In the genomic region with DNA sequence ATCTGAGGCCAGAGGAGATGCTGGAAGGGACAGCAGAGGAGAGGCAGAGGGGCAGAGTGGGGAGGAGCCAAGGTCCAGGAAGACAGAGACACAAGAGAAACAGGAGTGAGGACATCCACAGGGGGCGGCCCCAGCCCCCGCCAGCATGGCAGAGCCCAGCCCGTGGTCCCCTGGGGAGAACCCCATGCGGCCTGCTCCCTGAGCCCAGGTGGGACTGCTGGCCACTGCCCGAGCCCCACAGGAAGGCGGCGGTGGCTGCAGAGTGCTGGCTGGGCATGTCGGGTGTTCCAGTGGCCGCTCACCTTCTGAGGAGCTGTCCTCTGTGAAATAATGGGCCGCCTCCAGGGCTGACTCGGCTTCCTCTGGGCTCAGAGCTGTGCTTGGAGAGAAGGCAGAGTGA, we compare ENCODE assay signal across 1 cellular context.
TF ChIP-seq lines count a peak whose summit lies in the region.

No MANE protein-coding gene starts in this region.

TF ChIP-seq in H1, 55 proteins besides CTCF, POLR2A, EP300 and RAD21:
- TF ChIP-seq EZH2 (IDR thresholded peaks at IDR 0.05; ENCODE audit: low read depth, low read length, severe bottlenecking) (no peak), SP4 (IDR thresholded peaks at IDR 0.05; ENCODE audit: low read length) (no peak), YY1 (IDR thresholded peaks at IDR 0.05; ENCODE audit: low read depth, low read length) (no peak), PHF8 (conservative IDR thresholded peaks at IDR 0.05; ENCODE audit: low read depth, low read length) (no peak), SUZ12 (IDR thresholded peaks at IDR 0.05; ENCODE audit: low read length) (no peak), JUND (IDR thresholded peaks at IDR 0.05; ENCODE audit: low read length) (no peak), SP1 (IDR thresholded peaks at IDR 0.05; ENCODE audit: low read depth, low read length) (no peak), RBBP5 (IDR thresholded peaks at IDR 0.05; ENCODE audit: borderline replicate concordance, low read depth, low read length) (no peak), TCF12 (IDR thresholded peaks at IDR 0.05; ENCODE audit: low read depth, low read length) (no peak), MAFK (IDR thresholded peaks at IDR 0.05; ENCODE audit: low read depth, low read length) (no peak), POLR2AphosphoS5 (IDR thresholded peaks at IDR 0.05; ENCODE audit: low read depth, low read length) (no peak), SRF (IDR thresholded peaks at IDR 0.05; ENCODE audit: low read depth, low read length) (no peak), JUN (IDR thresholded peaks at IDR 0.05; ENCODE audit: low read depth, low read length) (no peak), SIX5 (IDR thresholded peaks at IDR 0.05; ENCODE audit: low read depth, low read length) (no peak)
- TF ChIP-seq, protein P1, sequence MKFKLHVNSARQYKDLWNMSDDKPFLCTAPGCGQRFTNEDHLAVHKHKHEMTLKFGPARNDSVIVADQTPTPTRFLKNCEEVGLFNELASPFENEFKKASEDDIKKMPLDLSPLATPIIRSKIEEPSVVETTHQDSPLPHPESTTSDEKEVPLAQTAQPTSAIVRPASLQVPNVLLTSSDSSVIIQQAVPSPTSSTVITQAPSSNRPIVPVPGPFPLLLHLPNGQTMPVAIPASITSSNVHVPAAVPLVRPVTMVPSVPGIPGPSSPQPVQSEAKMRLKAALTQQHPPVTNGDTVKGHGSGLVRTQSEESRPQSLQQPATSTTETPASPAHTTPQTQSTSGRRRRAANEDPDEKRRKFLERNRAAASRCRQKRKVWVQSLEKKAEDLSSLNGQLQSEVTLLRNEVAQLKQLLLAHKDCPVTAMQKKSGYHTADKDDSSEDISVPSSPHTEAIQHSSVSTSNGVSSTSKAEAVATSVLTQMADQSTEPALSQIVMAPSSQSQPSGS (IDR thresholded peaks at IDR 0.05; ENCODE audit: low read length), result no peak
- TF ChIP-seq, protein P2, sequence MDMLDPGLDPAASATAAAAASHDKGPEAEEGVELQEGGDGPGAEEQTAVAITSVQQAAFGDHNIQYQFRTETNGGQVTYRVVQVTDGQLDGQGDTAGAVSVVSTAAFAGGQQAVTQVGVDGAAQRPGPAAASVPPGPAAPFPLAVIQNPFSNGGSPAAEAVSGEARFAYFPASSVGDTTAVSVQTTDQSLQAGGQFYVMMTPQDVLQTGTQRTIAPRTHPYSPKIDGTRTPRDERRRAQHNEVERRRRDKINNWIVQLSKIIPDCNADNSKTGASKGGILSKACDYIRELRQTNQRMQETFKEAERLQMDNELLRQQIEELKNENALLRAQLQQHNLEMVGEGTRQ (IDR thresholded peaks at IDR 0.05; ENCODE audit: low read length), result no peak
